ENCODE assay signal across 21 cellular contexts in the genomic region with DNA sequence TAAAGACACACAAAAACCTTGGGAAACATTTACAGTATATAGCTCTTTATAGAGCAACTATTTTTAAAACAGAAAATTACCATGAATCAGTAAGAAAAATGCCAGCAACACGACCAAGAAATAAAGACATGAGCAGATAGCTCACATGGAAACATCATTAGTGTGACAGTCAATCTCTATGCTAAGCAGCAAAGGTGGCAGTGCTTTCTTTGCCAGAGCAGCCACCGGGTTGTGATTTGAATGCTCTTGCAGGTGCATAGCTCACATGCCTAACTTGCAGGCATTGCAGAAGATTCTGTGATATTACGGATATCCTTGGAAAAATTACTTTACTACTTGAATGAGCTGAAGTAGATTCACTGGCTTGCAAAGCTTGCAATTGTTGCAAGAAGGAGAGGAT.
"Had no signal": no experiment of that assay in that cellular context is flagged by ENCODE, and none has a peak within 500 bp of the region (broad histone marks: within the 10 kb centered on the region; RNA-seq: fewer than 3 reads in every experiment).

No MANE protein-coding gene starts in this region.

- H3K27ac ChIP-seq: brain microvascular endothelial cell, heart left ventricle had no signal

- ATAC-seq: activated CD4-positive, alpha-beta T cell treated with anti-CD3 and anti-CD28 coated beads for 36 hours; activated T-cell treated with anti-CD3 and anti-CD28 coated beads, Interleukin-2, amount 50 U/mL, for 72 hours; esophagus mucosa; heart left ventricle had no signal

- H3K4me1 ChIP-seq: heart left ventricle had no signal

- H3K27me3 ChIP-seq: brain microvascular endothelial cell, heart left ventricle had no signal

- DNase-seq: activated CD4-positive, alpha-beta memory T cell treated with anti-CD3 and anti-CD28 coated beads for 36 hours; activated CD4-positive, alpha-beta T cell treated with anti-CD3 and anti-CD28 coated beads for 36 hours; activated CD4-positive, alpha-beta T cell treated with anti-CD3 and anti-CD28 coated beads, Interleukin-2, amount 10 ng/mL, durations not matched to agents 24 days and 14 days; activated CD4-positive, CD25-positive, alpha-beta regulatory T cell; activated CD4-positive, CD25-positive, alpha-beta regulatory T cell treated with anti-CD3 and anti-CD28 coated beads, Interleukin-2, amount 50 U/mL, for 72 hours; activated CD8-positive, alpha-beta memory T cell treated with anti-CD3 and anti-CD28 coated beads, Interleukin-2, amount 50 U/mL, for 48 hours; activated gamma-delta T cell; activated naive CD4-positive, alpha-beta T cell; activated naive CD4-positive, alpha-beta T cell treated with anti-CD3 and anti-CD28 coated beads, Interleukin-2, amount 50 U/mL, for 16 hours; activated T-cell treated with anti-CD3 and anti-CD28 coated beads for 4 hours; activated T-cell treated with anti-CD3 and anti-CD28 coated beads, Interleukin-2, amount 50 U/mL, for 24 hours; activated T-cell treated with anti-CD3 and anti-CD28 coated beads, Interleukin-2, amount 50 U/mL, for 72 hours; amniotic stem cell; brain microvascular endothelial cell; cortex of kidney; dermis blood vessel endothelial cell; effector CD8-positive, alpha-beta T cell; foreskin fibroblast; heart left ventricle; T-helper 2 cell had no signal

- H3K36me3 ChIP-seq: brain microvascular endothelial cell, heart left ventricle had no signal

- H3K4me3 ChIP-seq: heart left ventricle had no signal
